8 cellular contexts compared by ENCODE assay signal in genomic region chr4:41692717-41693345, GRCh38. TPM values are rescaled to one million over a fixed set of nuclear protein-coding genes. Genes with fewer than 3 reads are reported as not detected.
DNase-seq lines count a peak whose midpoint lies in the region; ATAC-seq, FAIRE-seq and TF ChIP-seq lines count a peak whose summit lies in the region.

No MANE protein-coding gene starts in this region.

- peak; percentile 93 for TF ChIP-seq CTCF in AG09309 (IDR thresholded peaks at IDR 0.05; ENCODE audit: control insufficient read depth, insufficient read depth, low read depth, low read length, missing control alignments)
- TF ChIP-seq CTCF in foreskin fibroblast (IDR thresholded peaks at IDR 0.05; ENCODE audit: low read depth, low read length), result peak; percentile 87
- peak; percentile 55 to 86 (median 80) for TF ChIP-seq CTCF in pancreas (IDR thresholded peaks at IDR 0.05)

- H3K4me3 ChIP-seq in AG09309 (ENCODE audit: control insufficient read depth, low read depth, low read length), result no peak overlapping the region
- H3K4me3 ChIP-seq in foreskin fibroblast (ENCODE audit: low read depth in 1 of 2, low read length in 2 of 2), result no peak overlapping the region
- H3K4me3 ChIP-seq in pancreas, result no peak overlapping the region

- peak; percentile 73 for ATAC-seq in GM18511 (IDR thresholded peaks at IDR 0.05; ENCODE audit: unreplicated experiment)
- peak; percentile 62 for ATAC-seq in HG03095 (IDR thresholded peaks at IDR 0.05; ENCODE audit: unreplicated experiment)
- ATAC-seq in pancreas, result peak; percentile 92 to 99 (median 98)

- DNase-seq in AG09309 (ENCODE audit: low read depth), result peak; percentile 2
- peak; percentile 45 for DNase-seq in NCI-H460 (ENCODE audit: extremely low read depth, low read depth)
- DNase-seq in activated CD8-positive, alpha-beta memory T cell treated with anti-CD3 and anti-CD28 coated beads, Interleukin-2, amount 50 U/mL, for 48 hours, result peak; percentile 72
- peak; percentile 43 to 84 for DNase-seq in foreskin fibroblast
- peak; percentile 24 to 67 (median 39) for DNase-seq in pancreas
- no peak for DNase-seq in cortex of kidney (lab: John Stamatoyannopoulos, UW)

- intact Hi-C loops in pancreas (cut with DNase I), result loop anchor here in 2 of 3 donors (5.0 kb wide), 1 partner anchor 189 kb away; no protein-coding TSS in a partner anchor

- H3K9me3 ChIP-seq in pancreas, result no peaks in the 10 kb centered on the region

- 32 to 36% methylated on average over 12 of the region's 12 CpGs for WGBS in pancreas, 2 donors

- no peaks in the 10 kb centered on the region for H3K4me1 ChIP-seq in pancreas

- H3K36me3 ChIP-seq in pancreas, result no peaks in the 10 kb centered on the region

- FAIRE-seq in pancreas (lab: Jason Lieb, UNC), result no peak

- H3K27me3 ChIP-seq in pancreas, result no peaks in the 10 kb centered on the region

- no peak overlapping the region for H3K27ac ChIP-seq in pancreas

RNA-seq across cellular contexts. Expression of gene PHOX2B, which starts 55.7 kb away (rescaled TPM):
- not detected in 2 replicates for total RNA-seq in NCI-H460 (2014; rRNA removed; shearing (Covaris generic))
- not detected in 2 replicates for polyA plus RNA-seq in NCI-H460 (2014; cell fraction: nucleus; rRNA removed)
- total RNA-seq in pancreas, result not detected
- under 1 TPM in 1 of 2 donors, not detected in 1; 0.54 TPM for polyA plus RNA-seq in pancreas
